ENCODE assay signal across 22 cellular contexts in the genomic region with DNA sequence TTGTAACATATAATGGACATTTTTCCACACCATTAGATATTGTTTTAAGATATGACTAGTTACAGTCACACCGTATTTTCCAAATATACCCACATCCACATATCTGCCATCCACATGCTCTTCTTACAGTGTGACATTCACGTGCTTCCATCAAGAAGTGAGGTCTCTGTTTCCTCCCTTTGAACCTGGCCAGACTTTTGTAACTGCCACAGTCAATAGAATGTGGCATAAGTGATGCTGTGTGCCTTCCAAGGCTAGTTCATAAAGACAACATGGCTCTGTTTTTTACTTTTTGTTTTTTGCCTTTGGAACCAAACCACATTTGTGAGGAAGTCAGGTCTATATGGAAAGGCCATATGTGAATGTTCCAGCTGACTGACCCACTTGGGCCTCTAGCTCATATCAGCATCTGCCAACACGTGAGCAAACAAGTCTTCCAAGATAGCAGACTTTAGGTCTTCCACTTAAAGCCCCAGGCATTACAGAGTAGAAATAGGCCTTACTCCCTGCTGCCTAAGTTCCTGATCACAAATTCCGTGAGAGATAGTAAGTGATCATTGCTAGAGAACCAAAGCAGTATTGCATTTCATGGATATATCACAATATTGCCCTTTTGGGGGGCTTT. TPM values are rescaled to one million over a fixed set of nuclear protein-coding genes. Genes with fewer than 3 reads are reported as not detected.
DNase-seq lines count a peak whose midpoint lies in the region; ATAC-seq and TF ChIP-seq lines count a peak whose summit lies in the region.
"Had no signal": no experiment of that assay in that cellular context is flagged by ENCODE, and none has a peak within 500 bp of the region (broad histone marks: within the 10 kb centered on the region; RNA-seq: fewer than 3 reads in every experiment).

No MANE protein-coding gene starts in this region.

- no peaks in the 10 kb centered on the region for H3K36me3 Mint-ChIP-seq in T-helper 2 cell treated with Interferon-gamma antibody and Interleukin-4, amounts not matched to agents 5 μg/mL and 100 μg/mL, for 36 hours (ENCODE audit: low read depth)

- no peak overlapping the region for H3K4me3 Mint-ChIP-seq in T-helper 2 cell treated with Interferon-gamma antibody and Interleukin-4, amounts not matched to agents 5 μg/mL and 100 μg/mL, for 36 hours
- H3K4me3 Mint-ChIP-seq: HFFc6 had no signal

- H3K27ac Mint-ChIP-seq in T-helper 2 cell treated with Interferon-gamma antibody and Interleukin-4, amounts not matched to agents 5 μg/mL and 100 μg/mL, for 36 hours: no peak overlapping the region
- H3K27ac Mint-ChIP-seq: HFFc6 had no signal

- H3K4me1 Mint-ChIP-seq in T-helper 2 cell treated with Interferon-gamma antibody and Interleukin-4, amounts not matched to agents 5 μg/mL and 100 μg/mL, for 36 hours (ENCODE audit: low read depth): peaks cover 6% of the 10 kb centered on the region

- no peak overlapping the region for H3K9ac ChIP-seq in OCI-LY3 (ENCODE audit: low read length)

- H2AFZ ChIP-seq in OCI-LY3 (ENCODE audit: low read depth, low read length) (no peak overlapping the region), hepatocyte (no peak overlapping the region)

- H3K4me1 ChIP-seq in OCI-LY3 (ENCODE audit: low read length) (peaks cover 27% of the 10 kb centered on the region), hepatocyte (ENCODE audit: insufficient read depth) (no peaks in the 10 kb centered on the region)

- no peaks in the 10 kb centered on the region for H3K9me3 Mint-ChIP-seq in T-helper 2 cell treated with Interferon-gamma antibody and Interleukin-4, amounts not matched to agents 5 μg/mL and 100 μg/mL, for 36 hours
- H3K9me3 Mint-ChIP-seq: HFFc6 had no signal

- DNase-seq in DMS 273 (lab: John Stamatoyannopoulos, UW; ENCODE audit: unreplicated experiment): peak; percentile 46
- DNase-seq in DMS 273 treated with DMSO at 0.1 percent for 48 hours (lab: John Stamatoyannopoulos, UW): no peak
- DNase-seq in hepatocyte (ENCODE audit: low spot score): peak; percentile 20
- DNase-seq in omental fat pad (ENCODE audit: low spot score): no peak
- no peak for DNase-seq in T-helper 2 cell treated with Interferon-gamma antibody and Interleukin-4, amounts not matched to agents 5 μg/mL and 100 μg/mL, for 36 hours (ENCODE audit: low spot score)
- DNase-seq: AML-193, DMS79 treated with DMSO at 0.1 percent for 48 hours, H7, HFFc6, KBM-7, NCI-H187, NCI-H2107, NCI-H226, NCI-H82, PC-3, SIG-M5 had no signal

- H3K27me3 Mint-ChIP-seq in T-helper 2 cell treated with Interferon-gamma antibody and Interleukin-4, amounts not matched to agents 5 μg/mL and 100 μg/mL, for 36 hours (ENCODE audit: low read depth): no peaks in the 10 kb centered on the region

- H3K79me2 ChIP-seq in OCI-LY3 (ENCODE audit: low read length) (no peaks in the 10 kb centered on the region), hepatocyte (no peaks in the 10 kb centered on the region)

- peaks cover 3% of the 10 kb centered on the region; the same call in 1 of the 2 replicates for H4K20me1 ChIP-seq in OCI-LY3 (ENCODE audit: insufficient read depth, low read length)
- H4K20me1 ChIP-seq in hepatocyte (ENCODE audit: insufficient read depth, poor library complexity, severe bottlenecking): no peaks in the 10 kb centered on the region

- ATAC-seq in GM18511 (IDR thresholded peaks at IDR 0.05; ENCODE audit: unreplicated experiment): peak; percentile 3
- ATAC-seq in omental fat pad (ENCODE audit: low FRiP score): no peak
- ATAC-seq in HG03095 (IDR thresholded peaks at IDR 0.05; ENCODE audit: unreplicated experiment): no peak
- ATAC-seq: PC-3 had no signal

- TF ChIP-seq CTCF in OCI-LY3 (IDR thresholded peaks at IDR 0.05; ENCODE audit: low read depth, low read length) (no peak), hepatocyte (IDR thresholded peaks at IDR 0.05; ENCODE audit: poor library complexity) (no peak), omental fat pad (IDR thresholded peaks at IDR 0.05) (no peak)

- H3K4me2 ChIP-seq in OCI-LY3 (ENCODE audit: low read length) (peak overlapping the region; percentile 55), hepatocyte (no peak overlapping the region)

- H3K36me3 ChIP-seq in OCI-LY3 (replicated peaks; ENCODE audit: low read depth, low read length) (no peaks in the 10 kb centered on the region), hepatocyte (replicated peaks; ENCODE audit: insufficient read depth, low read depth) (no peaks in the 10 kb centered on the region)

- no peak overlapping the region for H3K27ac ChIP-seq in OCI-LY3 (ENCODE audit: low read length)
- peak overlapping the region; percentile 38 for H3K27ac ChIP-seq in hepatocyte
- H3K27ac ChIP-seq: 22Rv1, C4-2B, RWPE1 had no signal

- no peaks in the 10 kb centered on the region for H3K9me2 ChIP-seq in hepatocyte (replicated peaks; ENCODE audit: insufficient read depth)

- H3K9me3 ChIP-seq in OCI-LY3 (ENCODE audit: insufficient read depth, low read length) (no peaks in the 10 kb centered on the region), hepatocyte (ENCODE audit: low read depth) (no peaks in the 10 kb centered on the region)

- H3K27me3 ChIP-seq in OCI-LY3 (ENCODE audit: low read depth, low read length): peaks cover 60% of the 10 kb centered on the region
- H3K27me3 ChIP-seq in hepatocyte: no peaks in the 10 kb centered on the region

- H3K4me3 ChIP-seq in OCI-LY3 (ENCODE audit: low read length) (no peak overlapping the region), hepatocyte (no peak overlapping the region)

- 54% methylated on average over 4 of the region's 4 CpGs for WGBS in hepatocyte (ENCODE audit: low lambda C conversion rate, missing lambda C conversion rate)

RNA-seq across cellular contexts. Expression of a gene that starts 27.1 kb away (rescaled TPM):
- total RNA-seq in hepatocyte (34.4 and 42.2 TPM in 2 replicates), omental fat pad (10 to 100 TPM; 27.4 to 45.6 (median 38.1) TPM)
- 153 and 164 TPM in 2 replicates for polyA plus RNA-seq in hepatocyte

RNA-seq across cellular contexts. Expression of a gene that starts 50.4 kb away (rescaled TPM):
- total RNA-seq in hepatocyte: 1.7 and 2.2 TPM in 2 replicates
- polyA plus RNA-seq in hepatocyte: 2.4 and 2.6 TPM in 2 replicates
- 1 to 10 TPM in 3 of 4 donors, under 1 TPM in 1; 0.84 to 6.0 (median 1.6) TPM for total RNA-seq in omental fat pad
- total RNA-seq: H7, HFFc6 had no signal

Comparison
In these comparisons a context has a peak if more than half of its experiments do, and no peak if none do; other contexts are left out.
1. DNase-seq: peak in DMS 273 (single experiment) and hepatocyte (single experiment); none in DMS 273 treated with DMSO at 0.1 percent for 48 hours (single experiment), omental fat pad (single experiment) and T-helper 2 cell treated with Interferon-gamma antibody and Interleukin-4, amounts not matched to agents 5 μg/mL and 100 μg/mL, for 36 hours (single experiment).